In the genomic region with DNA sequence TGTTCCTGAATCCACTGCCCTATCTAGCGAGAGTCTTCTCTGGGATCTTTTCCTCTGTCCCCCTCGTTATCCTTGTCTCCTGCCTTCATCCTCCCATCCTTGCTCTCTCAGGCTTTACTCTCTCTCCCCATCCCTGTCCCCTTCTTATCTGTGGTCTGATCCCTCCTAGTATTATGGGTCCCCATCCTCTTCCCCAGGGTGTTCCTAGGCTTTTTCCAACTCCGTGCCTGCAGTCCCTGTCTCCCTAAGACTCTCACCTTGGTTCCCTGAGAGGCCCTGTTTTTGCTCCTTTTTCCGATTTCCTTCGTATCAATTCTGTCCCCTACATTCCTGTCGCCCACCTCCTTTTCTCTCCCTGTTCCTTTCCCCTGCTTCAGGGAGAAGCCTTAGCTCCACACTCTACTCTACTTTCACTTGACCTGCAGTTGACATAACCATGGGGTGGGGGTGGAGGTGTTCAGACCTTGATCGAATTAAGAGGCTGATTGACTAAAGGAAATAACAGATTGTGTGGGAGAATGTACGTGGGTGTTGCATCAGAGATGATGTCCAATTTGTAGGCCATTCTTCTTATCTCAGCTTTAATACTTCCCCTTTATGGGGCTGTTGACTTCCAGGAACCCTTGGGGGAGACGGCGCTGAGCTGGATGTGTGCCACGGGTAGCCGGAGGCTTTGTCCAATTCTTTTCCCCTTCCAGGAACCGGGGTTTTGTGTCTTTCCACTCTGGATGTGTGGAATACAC, we compare ENCODE assay signal across 8 cellular contexts. TPM values are rescaled to one million over a fixed set of nuclear protein-coding genes. Genes with fewer than 3 reads are reported as not detected.
DNase-seq lines count a peak whose midpoint lies in the region; ATAC-seq and TF ChIP-seq lines count a peak whose summit lies in the region.

No MANE protein-coding gene starts in this region.

- no peaks in the 10 kb centered on the region for H3K9me3 ChIP-seq in CD4-positive, alpha-beta T cell (ENCODE audit: control insufficient read depth, low read length)
- no peaks in the 10 kb centered on the region for H3K9me3 ChIP-seq in subcutaneous abdominal adipose tissue (ENCODE audit: control insufficient read depth in 5 of 5, low read length in 5 of 5)

- peaks cover 0 to 21% (median 18%) of the 10 kb centered on the region in 5 donors for H3K36me3 ChIP-seq in subcutaneous abdominal adipose tissue (ENCODE audit: control insufficient read depth in 5 of 5, insufficient read depth in 5 of 5, low read length in 5 of 5)

- peaks cover 53% of the 10 kb centered on the region for H3K36me3 Mint-ChIP-seq in CD4-positive, alpha-beta T cell (ENCODE audit: low read depth)
- peaks cover 4% of the 10 kb centered on the region for H3K36me3 Mint-ChIP-seq in brain

- DNase-seq in CD4-positive, alpha-beta T cell: peak in 1 of 10 experiments; percentile 27
- DNase-seq in NB4 (ENCODE audit: low read depth): peak; percentile 85
- peak; percentile 34 for DNase-seq in left kidney (ENCODE audit: low read depth, low spot score)
- DNase-seq in left lobe of liver (ENCODE audit: low spot score): no peak

- no peak for ATAC-seq in CD4-positive, alpha-beta T cell (ENCODE audit: poor library complexity)
- ATAC-seq in left lobe of liver (no peak), GM18868 (IDR thresholded peaks at IDR 0.05; ENCODE audit: unreplicated experiment) (no peak), GM18909 (IDR thresholded peaks at IDR 0.05; ENCODE audit: poor library complexity, unreplicated experiment) (no peak)

- TF ChIP-seq CTCF in CD4-positive, alpha-beta T cell (IDR thresholded peaks at IDR 0.05): no peak
- TF ChIP-seq CTCF in NB4 (IDR thresholded peaks at IDR 0.05; ENCODE audit: low read depth, low read length) (no peak), brain (conservative IDR thresholded peaks at IDR 0.05) (no peak)

- H3K27ac ChIP-seq in CD4-positive, alpha-beta T cell (ENCODE audit: low read depth, low read length): peak overlapping the region; percentile 87
- H3K27ac ChIP-seq in subcutaneous abdominal adipose tissue (ENCODE audit: low read depth, low read length): peak overlapping the region; percentile 69

- no peaks in the 10 kb centered on the region for H3K27me3 ChIP-seq in CD4-positive, alpha-beta T cell (ENCODE audit: control insufficient read depth, insufficient read depth, low read length)
- no peaks in the 10 kb centered on the region for H3K27me3 ChIP-seq in subcutaneous abdominal adipose tissue (ENCODE audit: control insufficient read depth in 5 of 5, insufficient read depth in 4 of 5, low read length in 5 of 5)

- no peak for TF ChIP-seq POLR2A in NB4 (IDR thresholded peaks at IDR 0.05; ENCODE audit: extremely low read depth, insufficient read length)

- peaks cover 58% of the 10 kb centered on the region for H3K4me1 Mint-ChIP-seq in CD4-positive, alpha-beta T cell (ENCODE audit: low read depth)
- H3K4me1 Mint-ChIP-seq in brain: peaks cover 36% of the 10 kb centered on the region

- H3K4me1 ChIP-seq in subcutaneous abdominal adipose tissue (ENCODE audit: control insufficient read depth in 5 of 5, insufficient read depth in 5 of 5, low read length in 5 of 5): peaks cover 4 to 24% (median 22%) of the 10 kb centered on the region in 5 donors

- H3K9ac ChIP-seq in subcutaneous abdominal adipose tissue (ENCODE audit: low read length in 5 of 5): peak overlapping the region; percentile 83 to 95 (median 94)

- peak overlapping the region; percentile 96 for H3K4me3 Mint-ChIP-seq in CD4-positive, alpha-beta T cell
- peak overlapping the region; percentile 92 to 99 (median 95) for H3K4me3 Mint-ChIP-seq in brain

- intact Hi-C loops in CD4-positive, alpha-beta T cell (cut with DNase I, micrococcal nuclease): loop anchor here (2.0 to 10.0 kb wide), 5 partner anchors 46 to 394 kb away; a partner anchor contains a TSS

- no peaks in the 10 kb centered on the region for H3K27me3 Mint-ChIP-seq in CD4-positive, alpha-beta T cell
- H3K27me3 Mint-ChIP-seq in brain: peaks cover 16% of the 10 kb centered on the region

- CTCF ChIA-PET in CD4-positive, alpha-beta T cell (lab: Charles Lee): interaction anchor here (1.4 to 4.9 kb wide), 10 partner anchors 20 to 209 kb away, joined by 3 to 73 read pairs (median 6); a partner anchor contains a TSS

- peak overlapping the region; percentile 89 for H3K27ac Mint-ChIP-seq in CD4-positive, alpha-beta T cell
- H3K27ac Mint-ChIP-seq in brain: peak overlapping the region; percentile 67 to 93 (median 91)

- H3K4me3 ChIP-seq in NB4 (ENCODE audit: low read depth, low read length): peak overlapping the region; percentile 59
- H3K4me3 ChIP-seq in subcutaneous abdominal adipose tissue (ENCODE audit: low read depth in 1 of 5, low read length in 5 of 5): peak overlapping the region; percentile 80 to 96 (median 90)

- POLR2A ChIA-PET in CD4-positive, alpha-beta T cell (lab: Charles Lee): interaction anchor here (1.0 to 4.3 kb wide), 7 partner anchors 45 to 389 kb away, joined by 4 to 28 read pairs (median 10); a partner anchor contains a TSS

- H3K9me3 Mint-ChIP-seq in CD4-positive, alpha-beta T cell: no peaks in the 10 kb centered on the region
- peaks cover 0 to 6% (median 0%) of the 10 kb centered on the region in 5 experiments for H3K9me3 Mint-ChIP-seq in brain

RNA-seq across cellular contexts. Expression of a gene that starts 0.9 kb away (rescaled TPM):
- 10 to 100 TPM; 34.1 to 37.0 TPM for total RNA-seq in CD4-positive, alpha-beta T cell
- 17.9 TPM for polyA plus RNA-seq in brain (ENCODE audit: insufficient read depth, low read depth, low replicate concordance)
- total RNA-seq in left lobe of liver: 10.8 TPM

RNA-seq across cellular contexts. Expression of a gene that starts 45.6 kb away (rescaled TPM):
- 100 to 1,000 TPM; 209 to 212 TPM for total RNA-seq in CD4-positive, alpha-beta T cell
- 4.7 TPM for polyA plus RNA-seq in brain (ENCODE audit: insufficient read depth, low read depth, low replicate concordance)
- total RNA-seq in left lobe of liver: 1.5 TPM

Comparison
In these comparisons a context has a peak if more than half of its experiments do, and no peak if none do; other contexts are left out.
1. RNA of a gene that starts 45.6 kb away (total RNA-seq): 209 to 212 TPM in CD4-positive, alpha-beta T cell; 1.5 TPM in left lobe of liver (single experiment); every median in the first group is over 10 times any median in the second.